Comparison of ENCODE assay signal across 6 cellular contexts in genomic region chr2:128252086-128252485, GRCh38.
DNase-seq lines count a peak whose midpoint lies in the region; ATAC-seq, FAIRE-seq and TF ChIP-seq lines count a peak whose summit lies in the region.
"Not testable (repeated sequence)": the region's sequence is repeated elsewhere in the genome, so short reads cannot be mapped to it uniquely, and the experiment has no call there.

No MANE protein-coding gene starts in this region.

- H4K8ac ChIP-seq in neuronal stem cell (ENCODE audit: low read depth, low read length), result not testable (repeated sequence)

- H3K9ac ChIP-seq in kidney (ENCODE audit: low read length in 2 of 2), result not testable (repeated sequence)
- H3K9ac ChIP-seq in neuronal stem cell (ENCODE audit: low read depth, low read length, poor library complexity), result peak overlapping the region; percentile 35

- not testable (repeated sequence) for H4K91ac ChIP-seq in neuronal stem cell (ENCODE audit: low read depth, low read length, poor library complexity)

- H3K9me3 ChIP-seq in kidney (ENCODE audit: control insufficient read depth in 1 of 2, low read length in 2 of 2); mucosa of descending colon; neuronal stem cell (replicated peaks in 1 of 2; ENCODE audit: control insufficient read depth in 2 of 2, insufficient read depth in 1 of 2, low read depth in 1 of 2, low read length in 2 of 2): not testable (repeated sequence)

- H3K27me3 Mint-ChIP-seq in central memory CD8-positive, alpha-beta T cell, result peaks cover 21% of the 10 kb centered on the region
- H3K27me3 Mint-ChIP-seq in type B pancreatic cell, result not testable (repeated sequence)

- not testable (repeated sequence) for H3K27me3 ChIP-seq in neuronal stem cell (ENCODE audit: control insufficient read depth in 3 of 3, insufficient read depth in 3 of 3, low read depth in 1 of 3, low read length in 3 of 3)

- H2BK5ac ChIP-seq in neuronal stem cell (ENCODE audit: low read length), result not testable (repeated sequence)

- H2AFZ ChIP-seq in neuronal stem cell (ENCODE audit: low read length), result not testable (repeated sequence)

- not testable (repeated sequence) for FAIRE-seq in kidney (lab: Jason Lieb, UNC)

- not testable (repeated sequence) for H3K27ac ChIP-seq in kidney (ENCODE audit: low read depth in 2 of 2, low read length in 2 of 2); neuronal stem cell (replicated peaks; ENCODE audit: low read length)

- H3K4me3 ChIP-seq in kidney (ENCODE audit: low read length in 2 of 2); mucosa of descending colon; neuronal stem cell (ENCODE audit: low read length in 2 of 2): not testable (repeated sequence)

- H3K9me3 Mint-ChIP-seq in central memory CD8-positive, alpha-beta T cell; type B pancreatic cell: not testable (repeated sequence)

- not testable (repeated sequence) for H3K4me1 ChIP-seq in kidney (ENCODE audit: control insufficient read depth in 1 of 2, insufficient read depth in 1 of 2, low read depth in 1 of 2, low read length in 2 of 2); mucosa of descending colon (ENCODE audit: low read depth); neuronal stem cell (ENCODE audit: control insufficient read depth in 2 of 2, insufficient read depth in 1 of 2, low read depth in 1 of 2, low read length in 2 of 2)

- H3K27ac Mint-ChIP-seq in central memory CD8-positive, alpha-beta T cell (ENCODE audit: low read depth), result peak overlapping the region; percentile 65
- not testable (repeated sequence) for H3K27ac Mint-ChIP-seq in type B pancreatic cell

- not testable (repeated sequence) for H3K4me2 ChIP-seq in neuronal stem cell (ENCODE audit: insufficient read depth, low read length, poor library complexity, severe bottlenecking)

- not testable (repeated sequence) for H3K23ac ChIP-seq in neuronal stem cell (ENCODE audit: low read depth, low read length, poor library complexity)

- H3K4ac ChIP-seq in neuronal stem cell (ENCODE audit: low read length), result not testable (repeated sequence)

- not testable (repeated sequence) for H2BK12ac ChIP-seq in neuronal stem cell (ENCODE audit: low read length)

- not testable (repeated sequence) for H3K79me1 ChIP-seq in neuronal stem cell (ENCODE audit: low read depth, low read length)

- H3K14ac ChIP-seq in neuronal stem cell (ENCODE audit: low read length), result not testable (repeated sequence)

- TF ChIP-seq CTCF in kidney (IDR thresholded peaks at IDR 0.05; ENCODE audit: borderline replicate concordance, extremely low read depth, insufficient read depth); mucosa of descending colon (IDR thresholded peaks at IDR 0.05); type B pancreatic cell (conservative IDR thresholded peaks at IDR 0.05): not testable (repeated sequence)

- not testable (repeated sequence) for H2BK120ac ChIP-seq in neuronal stem cell (ENCODE audit: low read depth, low read length)

- H3K36me3 Mint-ChIP-seq in central memory CD8-positive, alpha-beta T cell (ENCODE audit: insufficient read depth); type B pancreatic cell: not testable (repeated sequence)

- H3K4me3 Mint-ChIP-seq in central memory CD8-positive, alpha-beta T cell; type B pancreatic cell: not testable (repeated sequence)

- not testable (repeated sequence) for ATAC-seq in central memory CD8-positive, alpha-beta T cell (replicated peaks; ENCODE audit: extremely low read depth, poor library complexity, severe bottlenecking)
- ATAC-seq in mucosa of descending colon, result peak; percentile 28

- DNase-seq in activated CD8-positive, alpha-beta memory T cell treated with anti-CD3 and anti-CD28 coated beads for 24 hours, result peak; percentile 28
- not testable (repeated sequence) for DNase-seq in central memory CD8-positive, alpha-beta T cell (ENCODE audit: low spot score in 2 of 2); mucosa of descending colon; neuronal stem cell (ENCODE audit: low spot score)
- DNase-seq in kidney (peak; percentile 5), type B pancreatic cell (ENCODE audit: extremely low spot score, unreplicated experiment) (peak; percentile 11)

- not testable (repeated sequence) for H3K36me3 ChIP-seq in kidney (ENCODE audit: control insufficient read depth in 1 of 2, insufficient read depth in 2 of 2, low read length in 2 of 2); mucosa of descending colon (ENCODE audit: low read depth); neuronal stem cell (replicated peaks in 1 of 2; ENCODE audit: control insufficient read depth in 2 of 2, insufficient read depth in 2 of 2, low read length in 2 of 2)

- H3K18ac ChIP-seq in neuronal stem cell (ENCODE audit: low read length), result not testable (repeated sequence)

- not testable (repeated sequence) for H2BK15ac ChIP-seq in neuronal stem cell (ENCODE audit: low read length)

- H3K4me1 Mint-ChIP-seq in central memory CD8-positive, alpha-beta T cell; type B pancreatic cell (ENCODE audit: unreplicated experiment): not testable (repeated sequence)

- not testable (repeated sequence) for H2AK5ac ChIP-seq in neuronal stem cell (ENCODE audit: low read depth, low read length)

- no CpG with 5 or more reads among the region's 6 CpGs for whole genome bisulfite sequencing in neuronal stem cell (ENCODE audit: extremely low coverage in 2 of 2, insufficient read length in 2 of 2, insufficient replicate concordance in 1 of 2), 2 donors

- intact Hi-C loops in kidney (cut with DNase I); mucosa of descending colon (cut with DNase I, micrococcal nuclease): not testable (repeated sequence)
